Comparison of ENCODE assay signal across 22 cellular contexts in the genomic region with DNA sequence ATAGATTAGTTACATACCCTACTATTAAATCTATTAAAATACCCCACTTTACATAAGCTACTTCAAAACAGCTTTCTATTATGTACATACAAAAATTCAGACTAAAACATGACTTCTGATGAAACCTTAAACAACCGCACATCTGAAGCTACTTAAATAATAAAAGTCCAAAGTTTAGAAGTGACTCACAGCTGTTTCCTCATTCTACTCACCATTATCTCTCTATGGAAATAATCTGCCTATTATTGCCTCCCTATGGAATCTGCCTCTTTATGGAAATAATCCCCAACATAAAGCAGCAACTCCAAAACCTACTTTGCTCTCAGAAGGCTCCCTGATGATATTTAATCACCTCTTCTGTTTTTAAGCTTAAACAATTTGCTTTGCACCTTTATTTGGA. TPM values are rescaled to one million over a fixed set of nuclear protein-coding genes. Genes with fewer than 3 reads are reported as not detected.
DNase-seq lines count a peak whose midpoint lies in the region; ATAC-seq, FAIRE-seq and TF ChIP-seq lines count a peak whose summit lies in the region.
"Had no signal": no experiment of that assay in that cellular context is flagged by ENCODE, and none has a peak within 500 bp of the region (broad histone marks: within the 10 kb centered on the region; RNA-seq: fewer than 3 reads in every experiment).

No MANE protein-coding gene starts in this region.

- no peak for TF ChIP-seq POLR2A in H54 (IDR thresholded peaks at IDR 0.05; ENCODE audit: low read depth, low read length)

- H3K4me1 ChIP-seq in A673 (ENCODE audit: insufficient read depth, low read length, poor library complexity, severe bottlenecking) = peaks cover 5% of the 10 kb centered on the region
- H3K4me1 ChIP-seq: lower lobe of right lung, parathyroid adenoma had no signal

- POLR2A ChIA-PET in A673 (lab: Charles Lee; ENCODE audit: low non-redundant PET) = interaction anchor here (0.8 kb wide), 1 partner anchor 653 kb away, joined by 3 read pairs; no protein-coding TSS in a partner anchor

- TF ChIP-seq CTCF in A673 (conservative IDR thresholded peaks at IDR 0.05; ENCODE audit: low read depth, low read length) = no peak

- ATAC-seq in GM18907 (IDR thresholded peaks at IDR 0.05; ENCODE audit: unreplicated experiment) (no peak), HG03159 (IDR thresholded peaks at IDR 0.05; ENCODE audit: unreplicated experiment) (no peak)
- ATAC-seq: CD8-positive, alpha-beta T cell; effector memory CD8-positive, alpha-beta T cell; lower lobe of right lung; Right ventricle myocardium inferior; stimulated activated effector memory CD8-positive, alpha-beta T cell treated with anti-CD3 and anti-CD28 coated beads, Interleukin-12 subunit alpha, Interleukin-12 subunit beta, amount 100 ng/mL, for 72 hours had no signal

- no peak for FAIRE-seq in H54 (lab: Jason Lieb, UNC)

- BruUV-seq in A673 (replicated peaks; lab: Mats Ljungman, UMichigan) = no TSS peak

- CTCF ChIA-PET in A673 (lab: Charles Lee) = no interaction called here

- intact Hi-C loops in A673 (cut with micrococcal nuclease; ENCODE audit: unreplicated experiment) = no loop called here

- H3K36me3 ChIP-seq in A673 (ENCODE audit: insufficient read depth, low read length, poor library complexity, severe bottlenecking) = no peaks in the 10 kb centered on the region
- H3K36me3 ChIP-seq: lower lobe of right lung, MG63 had no signal

- H3K27me3 ChIP-seq in A673 (replicated peaks; ENCODE audit: insufficient read depth, low read depth, low read length, poor library complexity) = no peaks in the 10 kb centered on the region
- H3K27me3 ChIP-seq: MG63 had no signal

- H3K27ac ChIP-seq in A673 (ENCODE audit: low read depth, low read length, poor library complexity, severe bottlenecking) = peak overlapping the region; percentile 13
- H3K27ac ChIP-seq: lower lobe of right lung, parathyroid adenoma had no signal

- DNase-seq in A673 (ENCODE audit: low spot score) = peak; percentile 72
- peak; percentile 64 for DNase-seq in HT-29 (ENCODE audit: low spot score)
- peak; percentile 75 for DNase-seq in amniotic epithelial cell (ENCODE audit: low read depth)
- peak; percentile 36 for DNase-seq in iris pigment epithelial cell (ENCODE audit: low read depth)
- no peak for DNase-seq in kidney glomerular epithelial cell (lab: John Stamatoyannopoulos, UW)
- no peak for DNase-seq in H54 (ENCODE audit: insufficient read length, low spot score)
- DNase-seq: CD8-positive, alpha-beta T cell; effector memory CD8-positive, alpha-beta T cell; foreskin melanocyte; lower lobe of right lung; MG63; naive B cell; NCI-H1694; NK-92 treated with Interleukin-12 subunit alpha and Interleukin-12 subunit beta, amount 100 ng/mL, for 24 hours had no signal

- peaks cover 6% of the 10 kb centered on the region for H3K9me3 ChIP-seq in A673 (ENCODE audit: low read depth, low read length, poor library complexity, severe bottlenecking)
- H3K9me3 ChIP-seq: lower lobe of right lung, MG63 had no signal

- H3K4me3 ChIP-seq in A673 (ENCODE audit: low read depth, low read length, poor library complexity, severe bottlenecking) = no peak overlapping the region
- H3K4me3 ChIP-seq: lower lobe of right lung, MG63, smooth muscle cell had no signal

RNA-seq across cellular contexts. Expression of gene BANK1, which starts 15.7 kb away (rescaled TPM):
- not detected in 2 replicates for total RNA-seq in A673 (2021)
- 0.21 and 0.43 TPM in 2 replicates for total RNA-seq in HT-29 (2014; rRNA removed; shearing (Covaris generic))
- total RNA-seq: activated T-helper 1 cell treated with anti-CD3 and anti-CD28 coated beads, Interleukin-12 subunit alpha, Interleukin-12 subunit beta, Interleukin-2, Interleukin-4 antibody, amounts not matched to agents 30 ng/mL and 10 ng/mL and 1 ng/mL, durations not matched to agents 14 hours and 24 hours and 36 hours; Daoy had no signal

Comparison
In these comparisons a context has a peak if more than half of its experiments do, and no peak if none do; other contexts are left out.
1. DNase-seq: peak in A673 (single experiment), HT-29 (single experiment), amniotic epithelial cell (single experiment) and iris pigment epithelial cell (single experiment); none in kidney glomerular epithelial cell (single experiment) and H54 (single experiment).